ENCODE assay signal across 12 cellular contexts in the genomic region with DNA sequence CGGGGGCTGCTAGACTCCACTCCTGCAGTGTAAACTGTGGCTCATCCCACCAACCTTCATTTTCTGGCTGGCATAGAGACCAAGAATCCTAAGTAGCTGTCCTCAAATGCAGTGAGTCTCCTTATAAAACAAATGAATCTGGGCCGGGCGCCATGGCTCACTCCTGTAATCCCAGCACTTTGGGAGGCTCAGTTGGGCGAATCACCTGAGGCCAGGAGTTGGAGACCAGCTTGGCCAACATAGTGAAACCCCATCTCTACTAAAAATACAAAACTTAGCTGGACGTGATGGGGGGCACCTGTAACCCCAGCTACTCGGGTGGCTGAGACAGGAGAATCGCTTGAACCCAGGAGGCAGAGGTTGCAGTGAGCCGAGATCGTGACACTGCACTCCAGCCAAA. TPM values are rescaled to one million over a fixed set of nuclear protein-coding genes. Genes with fewer than 3 reads are reported as not detected.
A peak's percentile ranks its signal among the peaks of the same experiment; 100 is the strongest.
DNase-seq lines count a peak whose midpoint lies in the region; ATAC-seq and TF ChIP-seq lines count a peak whose summit lies in the region.
"Not testable (repeated sequence)": the region's sequence is repeated elsewhere in the genome, so short reads cannot be mapped to it uniquely, and the experiment has no call there.
"Had no signal": no experiment of that assay in that cellular context is flagged by ENCODE, and none has a peak within 500 bp of the region (broad histone marks: within the 10 kb centered on the region; RNA-seq: fewer than 3 reads in every experiment).

No MANE protein-coding gene starts in this region.

- CTCF ChIA-PET in OCI-LY7 (lab: Charles Lee; ENCODE audit: unreplicated experiment), result not testable (repeated sequence)
- CTCF ChIA-PET in activated CD8-positive, alpha-beta memory T cell treated with anti-CD3 and anti-CD28 coated beads, Interleukin-2, amount 10 ng/mL, durations not matched to agents 7 days and 5 days (lab: Charles Lee), result interaction anchor here (1.4 to 5.4 kb wide), 5 partner anchors 13 to 97 kb away, joined by 3 to 56 read pairs (median 8); partner anchors contain the start of gene GPR108

- H3K9me3 ChIP-seq in OCI-LY7 (ENCODE audit: low read length), result not testable (repeated sequence)

- H3K27me3 Mint-ChIP-seq in activated CD4-positive, alpha-beta T cell treated with anti-CD3 and anti-CD28 coated beads, Interleukin-2, amount 10 ng/mL, durations not matched to agents 24 days and 14 days; activated CD8-positive, alpha-beta memory T cell treated with anti-CD3 and anti-CD28 coated beads, Interleukin-2, amount 10 ng/mL, durations not matched to agents 7 days and 5 days; activated naive CD8-positive, alpha-beta T cell treated with anti-CD3 and anti-CD28 coated beads, Interleukin-2, amount 10 ng/mL, durations not matched to agents 7 days and 5 days; immature natural killer cell (ENCODE audit: low read depth in 3 of 3); stimulated activated naive CD8-positive, alpha-beta T cell treated with anti-CD3 and anti-CD28 coated beads, Interleukin-15, Interleukin-2, amounts not matched to agents 100 ng/mL and 50 ng/mL, for 24 hours: not testable (repeated sequence)

- intact Hi-C loops in OCI-LY7 (cut with micrococcal nuclease; ENCODE audit: unreplicated experiment), result not testable (repeated sequence)
- intact Hi-C loops in activated CD4-positive, alpha-beta T cell treated with anti-CD3 and anti-CD28 coated beads, Interleukin-2, amount 10 ng/mL, durations not matched to agents 24 days and 14 days (cut with micrococcal nuclease), result loop anchor here (2.0 to 5.0 kb wide), 2 partner anchors 30 to 77 kb away; partner anchors contain the start of gene TNFSF14

- not testable (repeated sequence) for H3K9me2 ChIP-seq in OCI-LY7 (ENCODE audit: insufficient read depth, low read length)

- not testable (repeated sequence) for H3K36me3 ChIP-seq in OCI-LY7 (ENCODE audit: insufficient read depth, low read length)

- H3K4me1 Mint-ChIP-seq in activated CD4-positive, alpha-beta T cell treated with anti-CD3 and anti-CD28 coated beads, Interleukin-2, amount 10 ng/mL, durations not matched to agents 24 days and 14 days, result peaks cover 36% of the 10 kb centered on the region
- peaks cover 50% of the 10 kb centered on the region for H3K4me1 Mint-ChIP-seq in activated CD8-positive, alpha-beta memory T cell treated with anti-CD3 and anti-CD28 coated beads, Interleukin-2, amount 10 ng/mL, durations not matched to agents 7 days and 5 days
- H3K4me1 Mint-ChIP-seq in activated naive CD8-positive, alpha-beta T cell treated with anti-CD3 and anti-CD28 coated beads, Interleukin-2, amount 10 ng/mL, durations not matched to agents 7 days and 5 days, result peaks cover 41% of the 10 kb centered on the region
- H3K4me1 Mint-ChIP-seq in immature natural killer cell, result peaks cover 37 to 38% of the 10 kb centered on the region in 2 donors
- H3K4me1 Mint-ChIP-seq in stimulated activated naive CD8-positive, alpha-beta T cell treated with anti-CD3 and anti-CD28 coated beads, Interleukin-15, Interleukin-2, amounts not matched to agents 100 ng/mL and 50 ng/mL, for 24 hours (ENCODE audit: low read depth), result peaks cover 47% of the 10 kb centered on the region

- not testable (repeated sequence) for H3K36me3 Mint-ChIP-seq in activated CD4-positive, alpha-beta T cell treated with anti-CD3 and anti-CD28 coated beads, Interleukin-2, amount 10 ng/mL, durations not matched to agents 24 days and 14 days (ENCODE audit: low read depth); activated CD8-positive, alpha-beta memory T cell treated with anti-CD3 and anti-CD28 coated beads, Interleukin-2, amount 10 ng/mL, durations not matched to agents 7 days and 5 days; activated naive CD8-positive, alpha-beta T cell treated with anti-CD3 and anti-CD28 coated beads, Interleukin-2, amount 10 ng/mL, durations not matched to agents 7 days and 5 days; immature natural killer cell; stimulated activated naive CD8-positive, alpha-beta T cell treated with anti-CD3 and anti-CD28 coated beads, Interleukin-15, Interleukin-2, amounts not matched to agents 100 ng/mL and 50 ng/mL, for 24 hours (ENCODE audit: low read depth)

- H2AFZ ChIP-seq in OCI-LY7 (ENCODE audit: low read length), result not testable (repeated sequence)

- H3K4me3 Mint-ChIP-seq in activated CD4-positive, alpha-beta T cell treated with anti-CD3 and anti-CD28 coated beads, Interleukin-2, amount 10 ng/mL, durations not matched to agents 24 days and 14 days; activated CD8-positive, alpha-beta memory T cell treated with anti-CD3 and anti-CD28 coated beads, Interleukin-2, amount 10 ng/mL, durations not matched to agents 7 days and 5 days; activated naive CD8-positive, alpha-beta T cell treated with anti-CD3 and anti-CD28 coated beads, Interleukin-2, amount 10 ng/mL, durations not matched to agents 7 days and 5 days; stimulated activated naive CD8-positive, alpha-beta T cell treated with anti-CD3 and anti-CD28 coated beads, Interleukin-15, Interleukin-2, amounts not matched to agents 100 ng/mL and 50 ng/mL, for 24 hours: not testable (repeated sequence)
- peak overlapping the region in 2 of 5 donors; percentile 40 to 45 for H3K4me3 Mint-ChIP-seq in immature natural killer cell

- not testable (repeated sequence) for H3K9me3 Mint-ChIP-seq in activated CD4-positive, alpha-beta T cell treated with anti-CD3 and anti-CD28 coated beads, Interleukin-2, amount 10 ng/mL, durations not matched to agents 24 days and 14 days; activated CD8-positive, alpha-beta memory T cell treated with anti-CD3 and anti-CD28 coated beads, Interleukin-2, amount 10 ng/mL, durations not matched to agents 7 days and 5 days (ENCODE audit: low read depth); activated naive CD8-positive, alpha-beta T cell treated with anti-CD3 and anti-CD28 coated beads, Interleukin-2, amount 10 ng/mL, durations not matched to agents 7 days and 5 days; immature natural killer cell; stimulated activated naive CD8-positive, alpha-beta T cell treated with anti-CD3 and anti-CD28 coated beads, Interleukin-15, Interleukin-2, amounts not matched to agents 100 ng/mL and 50 ng/mL, for 24 hours

- H3K27ac Mint-ChIP-seq in activated CD4-positive, alpha-beta T cell treated with anti-CD3 and anti-CD28 coated beads, Interleukin-2, amount 10 ng/mL, durations not matched to agents 24 days and 14 days, result peak overlapping the region; percentile 87
- H3K27ac Mint-ChIP-seq in activated CD8-positive, alpha-beta memory T cell treated with anti-CD3 and anti-CD28 coated beads, Interleukin-2, amount 10 ng/mL, durations not matched to agents 7 days and 5 days, result not testable (repeated sequence)
- peak overlapping the region; percentile 90 for H3K27ac Mint-ChIP-seq in activated naive CD8-positive, alpha-beta T cell treated with anti-CD3 and anti-CD28 coated beads, Interleukin-2, amount 10 ng/mL, durations not matched to agents 7 days and 5 days
- H3K27ac Mint-ChIP-seq in immature natural killer cell, result peak overlapping the region in 5 of 6 donors; percentile 0 to 83 (median 36)
- peak overlapping the region; percentile 23 for H3K27ac Mint-ChIP-seq in stimulated activated naive CD8-positive, alpha-beta T cell treated with anti-CD3 and anti-CD28 coated beads, Interleukin-15, Interleukin-2, amounts not matched to agents 100 ng/mL and 50 ng/mL, for 24 hours

- BruUV-seq in OCI-LY7 (replicated peaks; lab: Mats Ljungman, UMichigan), result not testable (repeated sequence)

- H3K4me3 ChIP-seq in OCI-LY7 (ENCODE audit: low read depth, low read length, poor library complexity, severe bottlenecking), result not testable (repeated sequence)

- H4K20me1 ChIP-seq in OCI-LY7 (ENCODE audit: insufficient read depth, low read length), result not testable (repeated sequence)

- H3K4me1 ChIP-seq in OCI-LY7 (ENCODE audit: insufficient read depth, low read length, poor library complexity, severe bottlenecking), result peaks cover 31% of the 10 kb centered on the region

- POLR2A ChIA-PET in OCI-LY7 (lab: Charles Lee), result not testable (repeated sequence)
- POLR2A ChIA-PET in activated naive CD8-positive, alpha-beta T cell treated with anti-CD3 and anti-CD28 coated beads, Interleukin-2, amount 10 ng/mL, durations not matched to agents 7 days and 5 days (lab: Charles Lee), result interaction anchor here (1.8 to 3.0 kb wide), 3 partner anchors 13 to 29 kb away, joined by 15 to 46 read pairs (median 16); partner anchors contain the start of gene TNFSF14

- not testable (repeated sequence) for H3K27ac ChIP-seq in OCI-LY7 (ENCODE audit: low read depth, low read length, poor library complexity, severe bottlenecking)

- H3K4me2 ChIP-seq in OCI-LY7 (ENCODE audit: low read length), result peak overlapping the region; percentile 12; the same call in 1 of the 2 replicates

- not testable (repeated sequence) for DNase-seq in OCI-LY7 (ENCODE audit: low spot score); activated CD4-positive, alpha-beta T cell treated with anti-CD3 and anti-CD28 coated beads, Interleukin-2, amount 10 ng/mL, durations not matched to agents 24 days and 14 days; activated naive CD8-positive, alpha-beta T cell treated with anti-CD3 and anti-CD28 coated beads, Interleukin-2, amount 10 ng/mL, durations not matched to agents 7 days and 5 days; immature natural killer cell
- peak; percentile 37 for DNase-seq in activated CD8-positive, alpha-beta memory T cell treated with anti-CD3 and anti-CD28 coated beads, Interleukin-2, amount 10 ng/mL, durations not matched to agents 7 days and 5 days

- TF ChIP-seq CTCF in OCI-LY7 (conservative IDR thresholded peaks at IDR 0.05; ENCODE audit: low read length), result not testable (repeated sequence)

- not testable (repeated sequence) for H3K79me2 ChIP-seq in OCI-LY7 (ENCODE audit: insufficient read depth, low read depth, low read length)

- not testable (repeated sequence) for ATAC-seq in activated CD8-positive, alpha-beta memory T cell treated with anti-CD3 and anti-CD28 coated beads, Interleukin-2, amount 10 ng/mL, durations not matched to agents 7 days and 5 days; activated naive CD8-positive, alpha-beta T cell treated with anti-CD3 and anti-CD28 coated beads, Interleukin-2, amount 10 ng/mL, durations not matched to agents 7 days and 5 days (ENCODE audit: low read depth)

RNA-seq across cellular contexts. Expression of gene TNFSF14, which starts 29.6 kb away (rescaled TPM):
- 0.05 TPM in 1 of 2 replicates, not detected in the other for total RNA-seq in OCI-LY7 (2014; rRNA removed; shearing (Covaris generic))
- not detected in 2 replicates for total RNA-seq in OCI-LY7 (2022)
- total RNA-seq in activated CD4-positive, alpha-beta T cell treated with anti-CD3 and anti-CD28 coated beads, Interleukin-2, amount 10 ng/mL, durations not matched to agents 24 days and 14 days, result 172 and 173 TPM in 2 replicates
- 10 to 100 TPM; 31.1 to 55.9 TPM for total RNA-seq in activated CD8-positive, alpha-beta memory T cell treated with anti-CD3 and anti-CD28 coated beads, Interleukin-2, amount 10 ng/mL, durations not matched to agents 7 days and 5 days
- total RNA-seq in activated naive CD8-positive, alpha-beta T cell treated with anti-CD3 and anti-CD28 coated beads, Interleukin-2, amount 10 ng/mL, durations not matched to agents 7 days and 5 days, result 10 to 100 TPM; 30.7 to 33.4 TPM
- polyA plus RNA-seq in immature natural killer cell, result 10 to 100 TPM in 2 of 3 donors, 1 to 10 TPM in 1; 7.3 to 39.0 (median 11.0) TPM
- total RNA-seq: A172, A673, Caco-2, GM23248, H1 had no signal
- polyA plus RNA-seq: BJ, GM23248 had no signal

RNA-seq across cellular contexts. Expression of gene CD70, which starts 49.4 kb away (rescaled TPM):
- 111 and 165 TPM in 2 replicates for total RNA-seq in OCI-LY7 (2014; rRNA removed; shearing (Covaris generic))
- total RNA-seq in OCI-LY7 (2022), result 80.5 and 88.2 TPM in 2 replicates
- 46.8 and 47.4 TPM in 2 replicates for total RNA-seq in activated CD4-positive, alpha-beta T cell treated with anti-CD3 and anti-CD28 coated beads, Interleukin-2, amount 10 ng/mL, durations not matched to agents 24 days and 14 days
- 100 to 1,000 TPM in 1 of 2 experiments, 10 to 100 TPM in 1; 74.3 to 184 TPM for total RNA-seq in activated CD8-positive, alpha-beta memory T cell treated with anti-CD3 and anti-CD28 coated beads, Interleukin-2, amount 10 ng/mL, durations not matched to agents 7 days and 5 days
- total RNA-seq in activated naive CD8-positive, alpha-beta T cell treated with anti-CD3 and anti-CD28 coated beads, Interleukin-2, amount 10 ng/mL, durations not matched to agents 7 days and 5 days, result 1 to 10 TPM; 6.9 to 7.7 TPM
- polyA plus RNA-seq in immature natural killer cell, result under 1 TPM in 2 of 3 donors, not detected in 1; 0.39 to 0.76 TPM
- total RNA-seq: Caco-2, GM23248 had no signal
- polyA plus RNA-seq: BJ had no signal

Comparison
In these comparisons a context has a peak if more than half of its experiments do, and no peak if none do; other contexts are left out.
1. RNA of gene TNFSF14, which starts 29.6 kb away (total RNA-seq): 172 to 173 TPM in activated CD4-positive, alpha-beta T cell treated with anti-CD3 and anti-CD28 coated beads, Interleukin-2, amount 10 ng/mL, durations not matched to agents 24 days and 14 days, 31.1 to 55.9 TPM in activated CD8-positive, alpha-beta memory T cell treated with anti-CD3 and anti-CD28 coated beads, Interleukin-2, amount 10 ng/mL, durations not matched to agents 7 days and 5 days and 30.7 to 33.4 TPM in activated naive CD8-positive, alpha-beta T cell treated with anti-CD3 and anti-CD28 coated beads, Interleukin-2, amount 10 ng/mL, durations not matched to agents 7 days and 5 days; 0.05 TPM in OCI-LY7; every median in the first group is over 10 times any median in the second.